In the genomic region with DNA sequence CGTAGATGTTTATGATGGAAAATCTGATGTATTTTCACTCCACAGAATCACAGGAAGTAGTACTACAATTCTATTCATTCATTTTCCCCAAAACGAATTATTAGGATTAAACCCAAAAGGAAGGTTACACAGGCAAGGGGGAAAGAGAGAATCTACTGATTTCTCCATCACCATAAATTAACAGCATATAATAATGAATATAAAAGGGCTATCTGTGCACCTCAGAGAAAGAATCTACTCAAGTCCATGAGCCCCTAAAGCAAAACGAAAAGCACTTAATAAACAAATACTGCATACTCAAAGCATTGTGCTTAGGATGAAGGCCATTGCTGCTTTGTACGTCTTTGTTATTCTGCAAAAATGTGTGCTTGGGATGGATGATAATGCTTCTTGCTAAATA, we compare ENCODE assay signal across 27 cellular contexts.
"Had no signal": no experiment of that assay in that cellular context is flagged by ENCODE, and none has a peak within 500 bp of the region (broad histone marks: within the 10 kb centered on the region; RNA-seq: fewer than 3 reads in every experiment).

No MANE protein-coding gene starts in this region.

- H3K9me3 ChIP-seq: stomach, suprapubic skin, testis, thoracic aorta, thyroid gland, tibial artery, tibial nerve, transverse colon, upper lobe of left lung, upper lobe of right lung, uterus, vagina had no signal

- H3K4me3 ChIP-seq: stomach, suprapubic skin, testis, thoracic aorta, thyroid gland, tibial artery, tibial nerve, transverse colon, upper lobe of left lung, upper lobe of right lung, uterus, vagina had no signal

- H3K27ac ChIP-seq: stomach, suprapubic skin, testis, thoracic aorta, thyroid gland, tibial artery, tibial nerve, transverse colon, upper lobe of left lung, upper lobe of right lung, uterus, vagina had no signal

- H3K36me3 ChIP-seq: stomach, suprapubic skin, thoracic aorta, thyroid gland, tibial artery, tibial nerve, transverse colon, upper lobe of left lung, upper lobe of right lung, uterus, vagina had no signal

- FAIRE-seq: urothelium cell line had no signal

- DNase-seq: stimulated activated CD4-positive, alpha-beta T cell treated with anti-CD3 and anti-CD28 coated beads, Interleukin-2, amount 100 ng/mL, for 48 hours; stimulated activated CD4-positive, alpha-beta T cell treated with anti-CD3 and anti-CD28 coated beads, Interleukin-4, amount 100 ng/mL, for 1 hour; stimulated activated CD4-positive, alpha-beta T cell treated with anti-CD3 and anti-CD28 coated beads, Interleukin-4, amount 100 ng/mL, for 24 hours; stimulated activated CD4-positive, alpha-beta T cell treated with anti-CD3 and anti-CD28 coated beads, Interleukin-4, amount 100 ng/mL, for 4 hours; stimulated activated CD8-positive, alpha-beta memory T cell treated with anti-CD3 and anti-CD28 coated beads, Interleukin-4, amount 100 ng/mL, for 48 hours; stimulated activated naive B cell treated with anti-CD40 and anti-IgM and Interleukin-4, amounts not matched to agents 10 μg/mL and 1 μg/mL and 100 μg/mL, for 72 hours; stimulated activated naive CD4-positive, alpha-beta T cell; stimulated activated naive CD4-positive, alpha-beta T cell treated with Interleukin-2 at 50 U/mL for 16 hours; stimulated activated naive CD8-positive, alpha-beta T cell treated with anti-CD3 and anti-CD28 coated beads, Interleukin-15, amount 100 ng/mL, for 72 hours; stimulated activated naive CD8-positive, alpha-beta T cell treated with anti-CD3 and anti-CD28 coated beads, Interleukin-15, Interleukin-2, amounts not matched to agents 100 U/mL and 50 U/mL, for 24 hours; stomach; substantia nigra; testis; thyroid gland; tibial artery; transverse colon; trophoblast cell; upper lobe of left lung; upper lobe of right lung; uterus had no signal

- H3K4me1 ChIP-seq: stomach, testis, thyroid gland, tibial artery, tibial nerve, transverse colon, upper lobe of left lung, upper lobe of right lung, uterus, vagina had no signal

- ATAC-seq: stimulated activated effector memory CD8-positive, alpha-beta T cell treated with anti-CD3 and anti-CD28 coated beads, Interleukin-12 subunit alpha, Interleukin-12 subunit beta, amount 100 ng/mL, for 72 hours; stimulated activated memory B cell treated with anti-CD40 and anti-IgM and Interleukin-4, amounts not matched to agents 10 μg/mL and 1 μg/mL and 100 μg/mL, for 72 hours; stimulated activated naive B cell treated with anti-CD40 and anti-IgM and Interleukin-4, amounts not matched to agents 10 μg/mL and 1 μg/mL and 100 μg/mL, for 72 hours; stimulated activated naive CD8-positive, alpha-beta T cell treated with anti-CD3 and anti-CD28 coated beads, Interleukin-15, amount 100 ng/mL, for 72 hours; stimulated activated naive CD8-positive, alpha-beta T cell treated with anti-CD3 and anti-CD28 coated beads, Interleukin-15, Interleukin-2, amounts not matched to agents 100 U/mL and 50 U/mL, for 24 hours; upper lobe of right lung had no signal

- H3K27me3 ChIP-seq: stomach, suprapubic skin, testis, thyroid gland, tibial artery, tibial nerve, transverse colon, upper lobe of left lung, upper lobe of right lung, uterus, vagina had no signal
